15 cellular contexts compared by ENCODE assay signal in the genomic region with DNA sequence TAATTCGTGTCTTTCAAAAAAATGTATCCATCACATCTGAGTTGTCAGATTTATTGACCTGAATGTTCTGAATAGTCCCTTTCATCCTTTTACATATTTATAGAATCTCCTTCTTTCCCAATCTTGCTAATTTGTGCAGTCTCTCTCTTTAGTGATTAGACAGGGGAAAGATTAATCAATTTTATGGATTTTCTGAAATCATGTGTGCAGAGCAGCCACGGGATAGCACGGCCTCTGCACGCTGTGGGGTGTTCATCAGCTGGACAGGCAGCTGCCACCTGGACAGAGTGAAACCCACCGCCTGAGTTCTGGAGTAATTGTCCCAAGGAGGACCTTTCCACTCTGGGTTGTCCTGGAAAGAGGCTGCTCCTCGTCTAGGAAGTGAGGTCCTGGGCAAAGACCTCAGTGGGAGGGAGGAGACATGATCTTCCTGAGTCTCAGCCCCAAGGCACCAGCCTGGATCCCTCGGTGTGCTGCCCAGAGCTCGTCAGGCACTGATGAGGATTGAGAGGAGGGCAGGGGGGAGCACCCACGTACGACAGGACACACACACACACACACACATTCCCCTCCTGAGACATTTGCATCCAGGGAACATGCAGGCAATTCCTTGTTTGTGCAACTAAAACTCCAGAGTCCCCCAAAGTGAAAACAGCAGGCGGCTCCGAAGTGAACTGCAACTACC. TPM values are rescaled to one million over a fixed set of nuclear protein-coding genes. Genes with fewer than 3 reads are reported as not detected.
DNase-seq lines count a peak whose midpoint lies in the region; ATAC-seq, FAIRE-seq and TF ChIP-seq lines count a peak whose summit lies in the region.
"Had no signal": no experiment of that assay in that cellular context is flagged by ENCODE, and none has a peak within 500 bp of the region (broad histone marks: within the 10 kb centered on the region; RNA-seq: fewer than 3 reads in every experiment).

No MANE protein-coding gene starts in this region.

- H3K27me3 ChIP-seq in H7 (ENCODE audit: control insufficient read depth, insufficient read depth, low read length): no peaks in the 10 kb centered on the region; the same call in 1 of the 2 replicates

- H3K4me1 ChIP-seq in kidney (ENCODE audit: control insufficient read depth in 1 of 2, insufficient read depth in 1 of 2, low read depth in 1 of 2, low read length in 2 of 2): no peaks in the 10 kb centered on the region
- H3K4me1 ChIP-seq: HAP-1 had no signal

- peak overlapping the region; percentile 85 for H3K27ac Mint-ChIP-seq in mesothelial cell of epicardium
- no peak overlapping the region for H3K27ac Mint-ChIP-seq in stimulated activated memory B cell treated with anti-CD40 and anti-IgM and Interleukin-4, amounts not matched to agents 10 μg/mL and 1 μg/mL and 100 μg/mL, for 72 hours

- H3K36me3 ChIP-seq in H7 (replicated peaks; ENCODE audit: control insufficient read depth, insufficient read depth, low read length) (no peaks in the 10 kb centered on the region), kidney (ENCODE audit: control insufficient read depth in 1 of 2, insufficient read depth in 2 of 2, low read length in 2 of 2) (no peaks in the 10 kb centered on the region)
- H3K36me3 ChIP-seq: HAP-1 had no signal

- no peak overlapping the region for H3K4me3 Mint-ChIP-seq in mesothelial cell of epicardium
- H3K4me3 Mint-ChIP-seq in stimulated activated memory B cell treated with anti-CD40 and anti-IgM and Interleukin-4, amounts not matched to agents 10 μg/mL and 1 μg/mL and 100 μg/mL, for 72 hours: no peak overlapping the region

- no peak overlapping the region for H3K9ac ChIP-seq in kidney (ENCODE audit: low read length in 2 of 2)

- no peaks in the 10 kb centered on the region for H3K36me3 Mint-ChIP-seq in mesothelial cell of epicardium
- no peaks in the 10 kb centered on the region for H3K36me3 Mint-ChIP-seq in stimulated activated memory B cell treated with anti-CD40 and anti-IgM and Interleukin-4, amounts not matched to agents 10 μg/mL and 1 μg/mL and 100 μg/mL, for 72 hours

- FAIRE-seq in kidney (lab: Jason Lieb, UNC): no peak
- FAIRE-seq: GM12878, GM18507 had no signal

- ATAC-seq in stimulated activated memory B cell treated with anti-CD40 and anti-IgM and Interleukin-4, amounts not matched to agents 10 μg/mL and 1 μg/mL and 100 μg/mL, for 72 hours: peak; percentile 51
- ATAC-seq: GM12878 had no signal

- H3K4me1 Mint-ChIP-seq in mesothelial cell of epicardium: peaks cover 25% of the 10 kb centered on the region
- H3K4me1 Mint-ChIP-seq in stimulated activated memory B cell treated with anti-CD40 and anti-IgM and Interleukin-4, amounts not matched to agents 10 μg/mL and 1 μg/mL and 100 μg/mL, for 72 hours: no peaks in the 10 kb centered on the region

- intact Hi-C loops in kidney (cut with DNase I): no loop called here

- TF ChIP-seq CTCF in kidney (IDR thresholded peaks at IDR 0.05; ENCODE audit: borderline replicate concordance, extremely low read depth, insufficient read depth) (no peak), mesothelial cell of epicardium (IDR thresholded peaks at IDR 0.05; ENCODE audit: unreplicated experiment) (no peak)

- H3K9me3 Mint-ChIP-seq in mesothelial cell of epicardium: no peaks in the 10 kb centered on the region
- peaks cover 7% of the 10 kb centered on the region for H3K9me3 Mint-ChIP-seq in stimulated activated memory B cell treated with anti-CD40 and anti-IgM and Interleukin-4, amounts not matched to agents 10 μg/mL and 1 μg/mL and 100 μg/mL, for 72 hours

- no peaks in the 10 kb centered on the region for H3K9me3 ChIP-seq in kidney (ENCODE audit: control insufficient read depth in 1 of 2, low read length in 2 of 2)
- H3K9me3 ChIP-seq: HAP-1 had no signal

- POLR2A ChIA-PET in HEK293T (lab: Yijun Ruan, JAX): no interaction called here

- peak overlapping the region; percentile 8 to 32 for H3K27ac ChIP-seq in kidney (ENCODE audit: low read depth in 2 of 2, low read length in 2 of 2)

- no peak overlapping the region for H3K4me3 ChIP-seq in H7 (ENCODE audit: insufficient read depth, low read depth, low read length)
- H3K4me3 ChIP-seq in kidney (ENCODE audit: low read length in 2 of 2): no peak overlapping the region
- H3K4me3 ChIP-seq: GM12878, HAP-1 had no signal

- CTCF ChIA-PET in HEK293T (lab: Yijun Ruan, JAX): interaction anchor here (0.7 to 1.5 kb wide), 3 partner anchors 22 to 233 kb away, joined by 3 to 6 read pairs (median 5); no protein-coding TSS in a partner anchor

- DNase-seq in H7 (peak; percentile 51), kidney (no peak), mesothelial cell of epicardium (ENCODE audit: low spot score in 2 of 2, unreplicated experiment in 2 of 2) (no peak), HEK293T (ENCODE audit: extremely low spot score) (no peak), NCI-H446 (lab: John Stamatoyannopoulos, UW) (no peak), NCI-H187 treated with DMSO at 0.1 percent for 48 hours (lab: John Stamatoyannopoulos, UW) (no peak), DMS53 treated with DMSO at 0.1 percent for 48 hours (lab: John Stamatoyannopoulos, UW; ENCODE audit: unreplicated experiment) (no peak)
- DNase-seq: DMS53, SHP77 had no signal

- peaks cover 74% of the 10 kb centered on the region for H3K27me3 Mint-ChIP-seq in mesothelial cell of epicardium (ENCODE audit: low read depth)
- peaks cover 55% of the 10 kb centered on the region for H3K27me3 Mint-ChIP-seq in stimulated activated memory B cell treated with anti-CD40 and anti-IgM and Interleukin-4, amounts not matched to agents 10 μg/mL and 1 μg/mL and 100 μg/mL, for 72 hours

TF ChIP-seq in HEK293T, 16 proteins besides CTCF, POLR2A, EP300 and RAD21:
- TF ChIP-seq ZNF384 (IDR thresholded peaks at IDR 0.05) (no peak), FOXM1 (IDR thresholded peaks at IDR 0.05; ENCODE audit: borderline replicate concordance) (no peak), FOXA1 (IDR thresholded peaks at IDR 0.05) (no peak), HDGF (IDR thresholded peaks at IDR 0.05; ENCODE audit: borderline replicate concordance) (no peak), TARDBP (IDR thresholded peaks at IDR 0.05) (no peak), ELF4 (IDR thresholded peaks at IDR 0.05) (no peak)

RNA-seq across cellular contexts. Expression of gene KRTAP5-6, which starts 22.7 kb away (rescaled TPM):
- total RNA-seq in H7 (2014; rRNA removed; shearing (Covaris generic)): not detected in 2 replicates
- not detected for total RNA-seq in kidney
- polyA plus RNA-seq in kidney (ENCODE audit: insufficient read depth, low read depth, low replicate concordance): not detected
- total RNA-seq in mesothelial cell of epicardium: not detected in 3 replicates
- total RNA-seq: A673, GM12878, HT1080 had no signal
- polyA plus RNA-seq: GM12878 had no signal

RNA-seq across cellular contexts. Expression of gene KRTAP5-5, which starts 44.8 kb away (rescaled TPM):
- not detected in 2 replicates for total RNA-seq in H7 (2014; rRNA removed; shearing (Covaris generic))
- not detected for total RNA-seq in kidney
- polyA plus RNA-seq in kidney (ENCODE audit: insufficient read depth, low read depth, low replicate concordance): not detected
- total RNA-seq in mesothelial cell of epicardium: not detected in 3 replicates
- total RNA-seq: A673, GM12878, HT1080 had no signal
- polyA plus RNA-seq: GM12878 had no signal

RNA-seq across cellular contexts. Expression of gene KRTAP5-4, which starts 52.4 kb away (rescaled TPM):
- not detected in 2 replicates for total RNA-seq in H7 (2014; rRNA removed; shearing (Covaris generic))
- total RNA-seq in kidney (not detected), mesothelial cell of epicardium (not detected in 3 replicates)
- polyA plus RNA-seq in kidney (ENCODE audit: insufficient read depth, low read depth, low replicate concordance): not detected
- total RNA-seq: A673, GM12878, HT1080 had no signal
- polyA plus RNA-seq: GM12878 had no signal
